ENCODE assay signal across 8 cellular contexts in the genomic region with DNA sequence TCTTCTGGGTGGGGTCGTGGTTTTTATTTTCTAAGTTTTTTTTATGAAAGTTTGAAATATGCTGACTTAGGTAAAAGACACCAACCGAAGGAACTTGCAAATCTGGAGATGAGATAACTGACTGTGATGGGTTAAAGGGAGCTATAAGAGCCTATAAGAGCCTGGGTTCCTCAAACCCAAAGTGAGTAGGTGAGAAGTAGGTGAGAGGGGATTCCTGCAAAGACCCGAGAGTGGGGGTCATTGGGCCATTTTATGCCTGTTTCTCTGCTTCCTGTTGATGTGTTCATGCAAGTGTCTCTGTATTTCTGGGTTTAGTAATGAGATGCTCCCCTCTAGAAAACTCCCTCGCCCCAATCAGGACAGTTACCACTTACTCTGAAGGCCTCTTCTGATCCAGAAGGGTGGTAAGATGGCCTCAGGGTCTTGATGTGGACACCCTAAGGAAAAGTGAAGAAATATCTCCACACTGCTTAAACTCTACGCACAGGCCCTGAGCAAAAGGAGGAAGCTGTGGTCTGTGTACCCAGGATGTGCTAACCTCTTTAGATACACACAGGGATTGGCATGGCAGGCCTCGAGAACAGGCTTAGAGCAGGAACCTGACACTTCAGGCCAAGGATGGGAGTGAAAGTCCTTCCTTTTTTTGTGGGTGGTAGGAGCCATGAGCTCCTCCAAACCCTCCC. TPM values are rescaled to one million over a fixed set of nuclear protein-coding genes. Genes with fewer than 3 reads are reported as not detected.
DNase-seq lines count a peak whose midpoint lies in the region; ATAC-seq and TF ChIP-seq lines count a peak whose summit lies in the region.

No MANE protein-coding gene starts in this region.

- intact Hi-C loops in activated B cell treated with CpG ODN at 0.5 μM for 24 hours (cut with micrococcal nuclease) = loop anchor here (1.0 to 2.0 kb wide), 4 partner anchors 9 to 405 kb away; no protein-coding TSS in a partner anchor

- no peaks in the 10 kb centered on the region for H3K36me3 ChIP-seq in cardiac muscle cell

- H3K36me3 Mint-ChIP-seq in activated B cell treated with CpG ODN at 0.5 μM for 24 hours (ENCODE audit: low read depth) = peaks cover 42% of the 10 kb centered on the region

- H3K4me3 ChIP-seq in cardiac muscle cell = peak overlapping the region; percentile 24
- H3K4me3 ChIP-seq in skeletal muscle cell (ENCODE audit: low read depth, low read length) = peak overlapping the region; percentile 72

- CTCF ChIA-PET in activated B cell treated with CpG ODN at 0.5 μM for 24 hours (lab: Charles Lee) = interaction anchor here (0.6 to 1.7 kb wide), 4 partner anchors 9 to 62 kb away, joined by 4 to 8 read pairs (median 5); no protein-coding TSS in a partner anchor

- H3K27ac ChIP-seq in cardiac muscle cell = no peak overlapping the region

- peak overlapping the region; percentile 96 for H3K4me3 Mint-ChIP-seq in activated B cell treated with CpG ODN at 0.5 μM for 24 hours

- H3K9me3 ChIP-seq in cardiac muscle cell (ENCODE audit: low read depth) = no peaks in the 10 kb centered on the region

- no peak for TF ChIP-seq CTCF in activated B cell treated with CpG ODN at 0.5 μM for 24 hours (IDR thresholded peaks at IDR 0.05)
- TF ChIP-seq CTCF in cardiac muscle cell (IDR thresholded peaks at IDR 0.05; ENCODE audit: low read depth, low read length) = no peak

- peaks cover 100% of the 10 kb centered on the region for H3K27me3 ChIP-seq in cardiac muscle cell

- H3K4me1 ChIP-seq in cardiac muscle cell (ENCODE audit: low read depth) = peaks cover 8% of the 10 kb centered on the region

- peaks cover 72% of the 10 kb centered on the region for H3K4me1 Mint-ChIP-seq in activated B cell treated with CpG ODN at 0.5 μM for 24 hours

- POLR2A ChIA-PET in activated B cell treated with CpG ODN at 0.5 μM for 24 hours (lab: Charles Lee) = interaction anchor here (0.6 to 3.4 kb wide), 22 partner anchors 9 to 1307 kb away, joined by 3 to 43 read pairs (median 4); a partner anchor contains a TSS

- H3K27ac Mint-ChIP-seq in activated B cell treated with CpG ODN at 0.5 μM for 24 hours = peak overlapping the region; percentile 97

- DNase-seq in activated B cell treated with CpG ODN at 0.5 μM for 24 hours (no peak), cardiac muscle cell (ENCODE audit: low read depth in 1 of 2, low spot score in 1 of 2) (peak in 1 of 2 donors; percentile 73), skeletal muscle cell (ENCODE audit: low read depth) (no peak), NCI-H82 treated with DMSO at 0.1 percent for 48 hours (lab: John Stamatoyannopoulos, UW; ENCODE audit: unreplicated experiment) (no peak)
- no peak for DNase-seq in effector CD8-positive, alpha-beta T cell (lab: John Stamatoyannopoulos, UW)

- ATAC-seq in GM18909 (IDR thresholded peaks at IDR 0.05; ENCODE audit: poor library complexity, unreplicated experiment) (peak; percentile 37), HG03342 (IDR thresholded peaks at IDR 0.05; ENCODE audit: unreplicated experiment) (peak; percentile 33), activated B cell treated with CpG ODN at 0.5 μM for 24 hours (ENCODE audit: low read depth) (peak; percentile 52), HG03442 (IDR thresholded peaks at IDR 0.05; ENCODE audit: unreplicated experiment) (no peak)

- H3K27me3 Mint-ChIP-seq in activated B cell treated with CpG ODN at 0.5 μM for 24 hours = peaks cover 1% of the 10 kb centered on the region

- H3K9me3 Mint-ChIP-seq in activated B cell treated with CpG ODN at 0.5 μM for 24 hours = no peaks in the 10 kb centered on the region

RNA-seq across cellular contexts. Expression of a gene that starts 1.8 kb away (rescaled TPM):
- total RNA-seq in activated B cell treated with CpG ODN at 0.5 μM for 24 hours (64.9 and 69.2 TPM in 2 replicates), cardiac muscle cell (0.83 and 0.99 TPM in 2 replicates)
- polyA plus RNA-seq in cardiac muscle cell = 0.68 and 2.8 TPM in 2 replicates

Comparison
In these comparisons a context has a peak if more than half of its experiments do, and no peak if none do; other contexts are left out.
1. RNA of a gene that starts 1.8 kb away (total RNA-seq): 64.9 to 69.2 TPM in activated B cell treated with CpG ODN at 0.5 μM for 24 hours; 0.83 to 0.99 TPM in cardiac muscle cell; every median in the first group is over 10 times any median in the second.